ENCODE assay signal across 16 cellular contexts in genomic region chr3:101962055-101962454, GRCh38.
"Had no signal": no experiment of that assay in that cellular context is flagged by ENCODE, and none has a peak within 500 bp of the region (broad histone marks: within the 10 kb centered on the region; RNA-seq: fewer than 3 reads in every experiment).

No MANE protein-coding gene starts in this region.

- H3K9me3 ChIP-seq: mucosa of descending colon, psoas muscle, tibial artery had no signal

- H3K4me3 ChIP-seq: lung, mucosa of descending colon, psoas muscle, tibial artery had no signal

- H3K27ac ChIP-seq: psoas muscle, tibial artery, VCaP had no signal

- ATAC-seq: activated CD8-positive, alpha-beta T cell treated with anti-CD3 and anti-CD28 coated beads for 36 hours; effector memory CD8-positive, alpha-beta T cell; mucosa of descending colon; natural killer cell; psoas muscle; T-cell had no signal

- H3K36me3 ChIP-seq: tibial artery had no signal

- H3K27me3 ChIP-seq: tibial artery had no signal

- DNase-seq: activated CD8-positive, alpha-beta memory T cell treated with anti-CD3 and anti-CD28 coated beads, Interleukin-2, amount 50 U/mL, for 4 hours; activated CD8-positive, alpha-beta T cell treated with anti-CD3 and anti-CD28 coated beads for 36 hours; effector memory CD8-positive, alpha-beta T cell; hypothalamus; left cardiac atrium; mucosa of descending colon; natural killer cell; nucleus accumbens; psoas muscle; stimulated activated CD4-positive, alpha-beta T cell treated with anti-CD3 and anti-CD28 coated beads, Interleukin-15, amount 100 ng/mL, for 24 hours; stimulated activated CD4-positive, alpha-beta T cell treated with anti-CD3 and anti-CD28 coated beads, Interleukin-4, amount 100 ng/mL, for 4 hours; T-cell; T1000; tibial artery had no signal

- H3K4me1 ChIP-seq: psoas muscle had no signal
